Comparison of ENCODE assay signal across 9 cellular contexts in the genomic region with DNA sequence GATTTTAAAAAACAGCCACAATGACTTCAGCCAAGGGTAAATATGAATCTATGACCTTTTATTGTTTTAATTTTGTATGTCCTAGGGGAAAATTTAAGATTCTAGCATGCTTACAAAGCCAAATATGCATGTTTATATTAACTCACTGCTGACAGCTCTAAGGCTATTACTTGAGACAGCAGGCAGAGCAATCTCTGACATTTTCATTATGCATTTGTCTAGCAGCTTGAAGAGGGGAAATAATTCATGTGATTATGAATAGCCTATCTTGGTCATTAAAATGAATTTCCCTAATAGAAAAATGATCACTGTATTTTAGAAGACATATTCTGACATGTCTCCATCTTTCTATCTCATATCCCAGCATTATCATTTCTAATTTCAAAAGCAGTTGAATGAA.
"Had no signal": no experiment of that assay in that cellular context is flagged by ENCODE, and none has a peak within 500 bp of the region (broad histone marks: within the 10 kb centered on the region; RNA-seq: fewer than 3 reads in every experiment).

No MANE protein-coding gene starts in this region.

- H3K4me2 ChIP-seq: GM23338 had no signal

- H3K9me3 ChIP-seq: HAP-1 had no signal

- H3K4me3 Mint-ChIP-seq: GM23338, H9, HFFc6 had no signal

- H3K9me3 Mint-ChIP-seq: GM23338, H9, HFFc6 had no signal

- H3K4me3 ChIP-seq: GM23248, GM23338, HAP-1 had no signal

- ATAC-seq: GM23338, HCT116 had no signal

- H3K27ac ChIP-seq: GM23248 had no signal

- H3K36me3 ChIP-seq: HAP-1 had no signal

- H3K27ac Mint-ChIP-seq: GM23338, H9, HFFc6 had no signal

- DNase-seq: GM23248, GOT3, H7, H9, HCEC 1CT, HFFc6 had no signal

- H2AFZ ChIP-seq: GM23248 had no signal

- H3K9ac ChIP-seq: GM23248 had no signal
